ENCODE assay signal across 27 cellular contexts in genomic region chr10:107437921-107438320, GRCh38.
DNase-seq lines count a peak whose midpoint lies in the region; ATAC-seq, FAIRE-seq and TF ChIP-seq lines count a peak whose summit lies in the region.
"Had no signal": no experiment of that assay in that cellular context is flagged by ENCODE, and none has a peak within 500 bp of the region (broad histone marks: within the 10 kb centered on the region; RNA-seq: fewer than 3 reads in every experiment).

No MANE protein-coding gene starts in this region.

- H2BK15ac ChIP-seq in mesendoderm (replicated peaks; ENCODE audit: low read depth): no peak overlapping the region

- H2AFZ ChIP-seq in GM23338 (peak overlapping the region; percentile 82; the same call in 1 of the 2 replicates), GM12878 (ENCODE audit: control insufficient read depth, low read depth, low read length) (peak overlapping the region; percentile 45), smooth muscle cell (ENCODE audit: low read depth) (peak overlapping the region; percentile 57)

- H3K4me3 Mint-ChIP-seq in GM23338: no peak overlapping the region
- H3K4me3 Mint-ChIP-seq: CD8-positive, alpha-beta T cell; H9 had no signal

- DNase-seq in GM23338 (ENCODE audit: low spot score) (no peak), GM12878 (ENCODE audit: low read depth, low spot score) (no peak), mesendoderm (no peak), smooth muscle cell (lab: John Stamatoyannopoulos, UW; ENCODE audit: unreplicated experiment) (no peak), ascending aorta (ENCODE audit: low spot score in 2 of 2) (no peak), NCI-H1694 treated with DMSO at 0.1 percent for 48 hours (lab: John Stamatoyannopoulos, UW) (no peak), tibial artery (no peak)
- DNase-seq: Caco-2; CD8-positive, alpha-beta T cell; GF-D8; H9; MG63; NCI-H1105 treated with DMSO at 0.1 percent for 48 hours; NCI-H146; NCI-H2029; NCI-H446; NCI-H524 treated with DMSO at 0.1 percent for 48 hours; NCI-H774; NK-92 treated with Interleukin-12 subunit alpha and Interleukin-12 subunit beta, amount 100 ng/mL, for 24 hours; Peyer's patch; SHP77 treated with DMSO at 0.1 percent for 48 hours had no signal

- no peak overlapping the region for H2BK120ac ChIP-seq in mesendoderm (ENCODE audit: low read depth, low read length)

- H3K27ac Mint-ChIP-seq in GM23338: no peak overlapping the region; the same call in 1 of the 2 replicates
- H3K27ac Mint-ChIP-seq: CD8-positive, alpha-beta T cell had no signal

- no peak for TF ChIP-seq RAD21 in GM12878 (IDR thresholded peaks at IDR 0.05; ENCODE audit: insufficient read depth, low read depth, low read length)

- no peak for TF ChIP-seq POLR2A in GM12878 (IDR thresholded peaks at IDR 0.05; ENCODE audit: low read depth, low read length)

- ATAC-seq in GM23338: no peak
- no peak for ATAC-seq in GM12878
- no peak for ATAC-seq in GM18867 (IDR thresholded peaks at IDR 0.05; ENCODE audit: unreplicated experiment)
- ATAC-seq: CD8-positive, alpha-beta T cell; K562 had no signal

- TF ChIP-seq CTCF in GM23338 (conservative IDR thresholded peaks at IDR 0.05; ENCODE audit: low read depth in 2 of 2) (no peak), GM12878 (IDR thresholded peaks at IDR 0.05 in 2 of 3, conservative IDR thresholded peaks at IDR 0.05 in 1 of 3; ENCODE audit: control insufficient read depth in 2 of 3, extremely low read depth in 1 of 3, insufficient read depth in 1 of 3, low read depth in 3 of 3, low read length in 3 of 3) (no peak), smooth muscle cell (IDR thresholded peaks at IDR 0.05; ENCODE audit: borderline replicate concordance, insufficient read depth, poor library complexity, severe bottlenecking) (no peak), ascending aorta (IDR thresholded peaks at IDR 0.05) (no peak), tibial artery (IDR thresholded peaks at IDR 0.05) (no peak)

- no peaks in the 10 kb centered on the region for H3F3A ChIP-seq in GM23338 (replicated peaks; ENCODE audit: low read depth)
- H3F3A ChIP-seq in smooth muscle cell (ENCODE audit: low read depth): no peaks in the 10 kb centered on the region

- H3K9me2 ChIP-seq in GM23338 (ENCODE audit: insufficient read depth): no peaks in the 10 kb centered on the region

- FAIRE-seq in GM12878 (lab: Jason Lieb, UNC): no peak
- FAIRE-seq: A204.1, HTR-8/SVneo, K562 had no signal

- H3K4me3 ChIP-seq in GM23338 (no peak overlapping the region), GM12878 (no peak overlapping the region), mesendoderm (ENCODE audit: low read length) (no peak overlapping the region), smooth muscle cell (no peak overlapping the region), ascending aorta (no peak overlapping the region), tibial artery (no peak overlapping the region)
- H3K4me3 ChIP-seq: BLaER1 treated with 17β-estradiol and CSF1 and Interleukin-3, amounts not matched to agents 10 nM and 100 nM; K562; MG63; Peyer's patch; SK-N-MC had no signal

- WGBS in GM12878 (ENCODE audit: insufficient coverage, insufficient replicate concordance, low lambda C conversion rate, missing lambda C conversion rate): 0% methylated on average over 2 of the region's 2 CpGs
- WGBS in mesendoderm (ENCODE audit: extremely low coverage, insufficient coverage, low lambda C conversion rate): no CpG with 5 or more reads among the region's 2 CpGs
- 63% methylated on average over 2 of the region's 2 CpGs for WGBS in smooth muscle cell (ENCODE audit: low lambda C conversion rate)

- no peak overlapping the region for H2BK5ac ChIP-seq in mesendoderm (ENCODE audit: low read length)

- H3K36me3 ChIP-seq in GM23338 (ENCODE audit: insufficient read depth) (no peaks in the 10 kb centered on the region), GM12878 (ENCODE audit: control insufficient read depth in 2 of 2, insufficient read depth in 2 of 2, low read length in 1 of 2) (no peaks in the 10 kb centered on the region), mesendoderm (ENCODE audit: control insufficient read depth, insufficient read depth, low read length) (no peaks in the 10 kb centered on the region), smooth muscle cell (ENCODE audit: low read depth) (no peaks in the 10 kb centered on the region), ascending aorta (no peaks in the 10 kb centered on the region), tibial artery (no peaks in the 10 kb centered on the region)
- H3K36me3 ChIP-seq: BLaER1 treated with 17β-estradiol and CSF1 and Interleukin-3, amounts not matched to agents 10 nM and 100 nM; MG63; Peyer's patch had no signal

- no peaks in the 10 kb centered on the region for H3K27me3 Mint-ChIP-seq in GM23338 (ENCODE audit: insufficient read depth, low read depth, poor library complexity)

- no peak overlapping the region for H3K56ac ChIP-seq in mesendoderm (ENCODE audit: low read length)

- CTCF ChIA-PET in GM12878 (lab: Yijun Ruan, JAX): interaction anchor here (1.0 to 1.1 kb wide), 2 partner anchors 8 to 28 kb away, joined by 3 to 5 read pairs; no protein-coding TSS in a partner anchor

- no peak overlapping the region for H3K23ac ChIP-seq in mesendoderm (ENCODE audit: low read length)

- in situ Hi-C loops in GM12878 (cut with MboI): no loop called here

- no TSS peak for BruUV-seq in GM12878 (replicated peaks; lab: Mats Ljungman, UMichigan)

- H3K79me2 ChIP-seq in GM23338 (replicated peaks; ENCODE audit: insufficient read depth) (no peaks in the 10 kb centered on the region), GM12878 (ENCODE audit: control insufficient read depth, insufficient read depth, low read length) (no peaks in the 10 kb centered on the region), mesendoderm (ENCODE audit: control insufficient read depth, insufficient read depth, low read length) (no peaks in the 10 kb centered on the region), smooth muscle cell (ENCODE audit: low read depth) (no peaks in the 10 kb centered on the region)

- TF ChIP-seq EP300 in GM12878 (IDR thresholded peaks at IDR 0.05; ENCODE audit: borderline replicate concordance in 1 of 2, control insufficient read depth in 1 of 2, low read depth in 2 of 2, low read length in 2 of 2): no peak

- H3K4me2 ChIP-seq in GM23338 (no peak overlapping the region), GM12878 (ENCODE audit: control insufficient read depth, insufficient read depth) (no peak overlapping the region), mesendoderm (ENCODE audit: low read length) (no peak overlapping the region), smooth muscle cell (no peak overlapping the region)
- H3K4me2 ChIP-seq: BLaER1 treated with 17β-estradiol and CSF1 and Interleukin-3, amounts not matched to agents 10 nM and 100 nM had no signal

- peak overlapping the region; percentile 76 for H4K8ac ChIP-seq in mesendoderm (ENCODE audit: low read depth, low read length)

- no peaks in the 10 kb centered on the region for H3K79me1 ChIP-seq in mesendoderm (ENCODE audit: low read length)

- no peak overlapping the region for H3K4ac ChIP-seq in mesendoderm (ENCODE audit: low read depth, low read length)

- H4K20me1 ChIP-seq in GM23338 (replicated peaks; ENCODE audit: insufficient read depth) (no peaks in the 10 kb centered on the region), GM12878 (ENCODE audit: control insufficient read depth, insufficient read depth) (no peaks in the 10 kb centered on the region), smooth muscle cell (ENCODE audit: low read depth) (no peaks in the 10 kb centered on the region)
- H4K20me1 ChIP-seq: BLaER1 treated with 17β-estradiol and CSF1 and Interleukin-3, amounts not matched to agents 10 nM and 100 nM had no signal

- SMC1A ChIA-PET in GM12878 (lab: Charles Lee; ENCODE audit: uncharacterized antibody, unreplicated experiment): interaction anchor here (0.6 to 3.4 kb wide), 5 partner anchors 11 to 214 kb away, joined by 3 to 21 read pairs (median 4); no protein-coding TSS in a partner anchor

- H3K27me3 ChIP-seq in GM23338 (ENCODE audit: insufficient read depth) (no peaks in the 10 kb centered on the region), GM12878 (replicated peaks in 1 of 2; ENCODE audit: control insufficient read depth in 2 of 2, insufficient read depth in 2 of 2, low read length in 1 of 2) (no peaks in the 10 kb centered on the region), mesendoderm (ENCODE audit: insufficient read depth, low read length, poor library complexity) (no peaks in the 10 kb centered on the region), smooth muscle cell (ENCODE audit: low read depth) (no peaks in the 10 kb centered on the region), ascending aorta (no peaks in the 10 kb centered on the region), tibial artery (no peaks in the 10 kb centered on the region)
- H3K27me3 ChIP-seq: BLaER1 treated with 17β-estradiol and CSF1 and Interleukin-3, amounts not matched to agents 10 nM and 100 nM; MG63; Peyer's patch had no signal

- RAD21 ChIA-PET in GM12878 (lab: Charles Lee; ENCODE audit: unreplicated experiment): interaction anchor here (1.6 kb wide), 1 partner anchor 377 kb away, joined by 4 read pairs; no protein-coding TSS in a partner anchor

- H3K9me3 ChIP-seq in GM12878 (replicated peaks; ENCODE audit: control insufficient read depth, insufficient read depth, low read length): no peaks in the 10 kb centered on the region
- H3K9me3 ChIP-seq in smooth muscle cell (replicated peaks; ENCODE audit: low read depth): no peaks in the 10 kb centered on the region
- no peaks in the 10 kb centered on the region for H3K9me3 ChIP-seq in ascending aorta
- H3K9me3 ChIP-seq in tibial artery: no peaks in the 10 kb centered on the region
- H3K9me3 ChIP-seq: BLaER1 treated with 17β-estradiol and CSF1 and Interleukin-3, amounts not matched to agents 10 nM and 100 nM; Caco-2; MG63; Peyer's patch had no signal

- H3K9ac ChIP-seq in GM12878 (ENCODE audit: control insufficient read depth, insufficient read depth, low read length) (no peak overlapping the region), mesendoderm (ENCODE audit: low read length) (no peak overlapping the region), smooth muscle cell (ENCODE audit: low read depth) (no peak overlapping the region)
- H3K9ac ChIP-seq: BLaER1 treated with 17β-estradiol and CSF1 and Interleukin-3, amounts not matched to agents 10 nM and 100 nM had no signal

- no peaks in the 10 kb centered on the region for H3K4me1 Mint-ChIP-seq in GM23338
- H3K4me1 Mint-ChIP-seq: H9 had no signal

- H3K4me1 ChIP-seq in GM23338 (ENCODE audit: insufficient read depth) (no peaks in the 10 kb centered on the region), GM12878 (ENCODE audit: control insufficient read depth, insufficient read depth, low read length) (peaks cover 5% of the 10 kb centered on the region; the same call in 1 of the 2 replicates), mesendoderm (ENCODE audit: control insufficient read depth, low read depth, low read length) (no peaks in the 10 kb centered on the region), smooth muscle cell (ENCODE audit: low read depth) (peaks cover 5% of the 10 kb centered on the region), ascending aorta (no peaks in the 10 kb centered on the region), tibial artery (no peaks in the 10 kb centered on the region)
- H3K4me1 ChIP-seq: BLaER1 treated with 17β-estradiol and CSF1 and Interleukin-3, amounts not matched to agents 10 nM and 100 nM; Caco-2; Peyer's patch had no signal

- no peaks in the 10 kb centered on the region for H3K9me3 Mint-ChIP-seq in GM23338
- H3K9me3 Mint-ChIP-seq: H9 had no signal

- no peak overlapping the region for H3K18ac ChIP-seq in mesendoderm (ENCODE audit: low read length)

- POLR2A ChIA-PET in GM12878 (lab: Charles Lee): no interaction called here

- no peak overlapping the region for H4K5ac ChIP-seq in mesendoderm (ENCODE audit: low read length)

- no peak overlapping the region for H2AK5ac ChIP-seq in mesendoderm (ENCODE audit: low read length)

- intact Hi-C loops in GM12878 (cut with micrococcal nuclease; ENCODE audit: unreplicated experiment): no loop called here
- intact Hi-C loops in ascending aorta (cut with DNase I): no loop called here
- intact Hi-C loops in tibial artery (cut with DNase I; ENCODE audit: low total_unique reads): no loop called here

- H3K27ac ChIP-seq in GM23338 (ENCODE audit: low read depth) (no peak overlapping the region), GM12878 (ENCODE audit: control insufficient read depth, insufficient read depth) (no peak overlapping the region), mesendoderm (ENCODE audit: low read depth, low read length) (no peak overlapping the region), smooth muscle cell (ENCODE audit: low read depth) (no peak overlapping the region), ascending aorta (no peak overlapping the region), tibial artery (no peak overlapping the region)
- H3K27ac ChIP-seq: BLaER1 treated with 17β-estradiol and CSF1 and Interleukin-3, amounts not matched to agents 10 nM and 100 nM; Peyer's patch; SK-N-MC had no signal

- no peaks in the 10 kb centered on the region; the same call in 2 of the 3 replicates for H3K36me3 Mint-ChIP-seq in GM23338 (ENCODE audit: low read depth)
- H3K36me3 Mint-ChIP-seq: CD8-positive, alpha-beta T cell had no signal
